ENCODE assay signal across 25 cellular contexts in genomic region chr6:127833336-127833735, GRCh38.
DNase-seq lines count a peak whose midpoint lies in the region; ATAC-seq and TF ChIP-seq lines count a peak whose summit lies in the region.
"Had no signal": no experiment of that assay in that cellular context is flagged by ENCODE, and none has a peak within 500 bp of the region (broad histone marks: within the 10 kb centered on the region; RNA-seq: fewer than 3 reads in every experiment).

No MANE protein-coding gene starts in this region.

- no peak overlapping the region for H2BK120ac ChIP-seq in mesendoderm (ENCODE audit: low read depth, low read length)

- H3K27ac Mint-ChIP-seq in activated CD8-positive, alpha-beta T cell treated with anti-CD3 and anti-CD28 coated beads for 36 hours, result peak overlapping the region; percentile 38
- H3K27ac Mint-ChIP-seq in activated CD8-positive, alpha-beta T cell treated with anti-CD3 and anti-CD28 coated beads, Interleukin-2, amount 10 ng/mL, durations not matched to agents 7 days and 5 days, result no peak overlapping the region

- CTCF ChIA-PET in activated CD8-positive, alpha-beta T cell treated with anti-CD3 and anti-CD28 coated beads for 36 hours (lab: Charles Lee), result interaction anchor here (0.8 kb wide), 1 partner anchor 22 kb away, joined by 3 read pairs; no protein-coding TSS in a partner anchor
- CTCF ChIA-PET in activated CD8-positive, alpha-beta T cell treated with anti-CD3 and anti-CD28 coated beads, Interleukin-2, amount 10 ng/mL, durations not matched to agents 7 days and 5 days (lab: Charles Lee), result interaction anchor here (1.3 to 1.5 kb wide), 2 partner anchors 97 to 495 kb away, joined by 3 to 5 read pairs; no protein-coding TSS in a partner anchor

- H3K36me3 ChIP-seq in mesendoderm (ENCODE audit: control insufficient read depth, insufficient read depth, low read length) (no peaks in the 10 kb centered on the region), adrenal gland (replicated peaks in 1 of 2) (no peaks in the 10 kb centered on the region)
- H3K36me3 ChIP-seq: SJSA1 had no signal

- H3K27me3 ChIP-seq in mesendoderm (ENCODE audit: insufficient read depth, low read length, poor library complexity) (no peaks in the 10 kb centered on the region), adrenal gland (no peaks in the 10 kb centered on the region)
- H3K27me3 ChIP-seq: SJSA1 had no signal

- H3K79me1 ChIP-seq in mesendoderm (ENCODE audit: low read length), result no peaks in the 10 kb centered on the region

- peaks cover 2% of the 10 kb centered on the region for H3K9me3 Mint-ChIP-seq in activated CD8-positive, alpha-beta T cell treated with anti-CD3 and anti-CD28 coated beads for 36 hours
- no peaks in the 10 kb centered on the region for H3K9me3 Mint-ChIP-seq in activated CD8-positive, alpha-beta T cell treated with anti-CD3 and anti-CD28 coated beads, Interleukin-2, amount 10 ng/mL, durations not matched to agents 7 days and 5 days (ENCODE audit: insufficient read depth)
- H3K9me3 Mint-ChIP-seq: CD8-positive, alpha-beta memory T cell; IgD-negative memory B cell had no signal

- H2BK15ac ChIP-seq in mesendoderm (replicated peaks; ENCODE audit: low read depth), result no peak overlapping the region

- H3K4me1 Mint-ChIP-seq in activated CD8-positive, alpha-beta T cell treated with anti-CD3 and anti-CD28 coated beads for 36 hours (ENCODE audit: low read depth), result peaks cover 50% of the 10 kb centered on the region
- H3K4me1 Mint-ChIP-seq in activated CD8-positive, alpha-beta T cell treated with anti-CD3 and anti-CD28 coated beads, Interleukin-2, amount 10 ng/mL, durations not matched to agents 7 days and 5 days (ENCODE audit: low read depth), result peaks cover 14% of the 10 kb centered on the region
- H3K4me1 Mint-ChIP-seq: IgD-negative memory B cell had no signal

- TF ChIP-seq POLR2A in adrenal gland (IDR thresholded peaks at IDR 0.05), result no peak

- H4K5ac ChIP-seq in mesendoderm (ENCODE audit: low read length), result no peak overlapping the region

- H3K18ac ChIP-seq in mesendoderm (ENCODE audit: low read length), result no peak overlapping the region

- no peak for ATAC-seq in activated CD8-positive, alpha-beta T cell treated with anti-CD3 and anti-CD28 coated beads for 36 hours
- ATAC-seq in activated CD8-positive, alpha-beta T cell treated with anti-CD3 and anti-CD28 coated beads, Interleukin-2, amount 10 ng/mL, durations not matched to agents 7 days and 5 days, result no peak
- ATAC-seq: HCT116, Right ventricle myocardium inferior had no signal

- H3K23ac ChIP-seq in mesendoderm (ENCODE audit: low read length), result no peak overlapping the region

- H3K4me3 ChIP-seq in mesendoderm (ENCODE audit: low read length), result no peak overlapping the region
- no peak overlapping the region for H3K4me3 ChIP-seq in adrenal gland
- H3K4me3 ChIP-seq: PC-9, SJSA1 had no signal

- H3K36me3 Mint-ChIP-seq in activated CD8-positive, alpha-beta T cell treated with anti-CD3 and anti-CD28 coated beads for 36 hours (ENCODE audit: low read depth), result peaks cover 60% of the 10 kb centered on the region
- H3K36me3 Mint-ChIP-seq in activated CD8-positive, alpha-beta T cell treated with anti-CD3 and anti-CD28 coated beads, Interleukin-2, amount 10 ng/mL, durations not matched to agents 7 days and 5 days (ENCODE audit: low read depth), result peaks cover 65% of the 10 kb centered on the region
- H3K36me3 Mint-ChIP-seq: IgD-negative memory B cell had no signal

- DNase-seq in activated CD8-positive, alpha-beta T cell treated with anti-CD3 and anti-CD28 coated beads for 36 hours, result no peak
- DNase-seq in activated CD8-positive, alpha-beta T cell treated with anti-CD3 and anti-CD28 coated beads, Interleukin-2, amount 10 ng/mL, durations not matched to agents 7 days and 5 days, result no peak
- peak; percentile 28 for DNase-seq in ELR (ENCODE audit: low read depth)
- peak; percentile 4 for DNase-seq in mesendoderm
- no peak for DNase-seq in SHP77 treated with DMSO at 0.1 percent for 48 hours (lab: John Stamatoyannopoulos, UW)
- DNase-seq in AG08396 (ENCODE audit: low spot score), result no peak
- no peak for DNase-seq in adrenal gland
- DNase-seq: C1 segment of cervical spinal cord; CD8-positive, alpha-beta memory T cell; DMS 273 treated with DMSO at 0.1 percent for 48 hours; DMS79; NCI-H1048; NCI-H1417; NCI-H1694; NCI-H2029 treated with DMSO at 0.1 percent for 48 hours; NCI-H446 treated with DMSO at 0.1 percent for 48 hours; NCI-H526; NCI-H82; NK-92 treated with Interleukin-12 subunit alpha and Interleukin-12 subunit beta, amount 100 ng/mL, for 24 hours; PC-9 had no signal

- H3K4me3 Mint-ChIP-seq in activated CD8-positive, alpha-beta T cell treated with anti-CD3 and anti-CD28 coated beads for 36 hours, result no peak overlapping the region
- no peak overlapping the region for H3K4me3 Mint-ChIP-seq in activated CD8-positive, alpha-beta T cell treated with anti-CD3 and anti-CD28 coated beads, Interleukin-2, amount 10 ng/mL, durations not matched to agents 7 days and 5 days
- H3K4me3 Mint-ChIP-seq: IgD-negative memory B cell had no signal

- H3K4me2 ChIP-seq in mesendoderm (ENCODE audit: low read length), result no peak overlapping the region
- H3K4me2 ChIP-seq: KMS-11, PC-9 had no signal

- H3K9ac ChIP-seq in mesendoderm (ENCODE audit: low read length), result no peak overlapping the region
- H3K9ac ChIP-seq: KMS-11 had no signal

- H3K56ac ChIP-seq in mesendoderm (ENCODE audit: low read length), result no peak overlapping the region

- intact Hi-C loops in activated CD8-positive, alpha-beta T cell treated with anti-CD3 and anti-CD28 coated beads for 36 hours (cut with micrococcal nuclease), result no loop called here
- intact Hi-C loops in adrenal gland (cut with DNase I), result no loop called here

- H4K8ac ChIP-seq in mesendoderm (ENCODE audit: low read depth, low read length), result no peak overlapping the region

- H3K27ac ChIP-seq in mesendoderm (ENCODE audit: low read depth, low read length) (no peak overlapping the region), adrenal gland (no peak overlapping the region)
- H3K27ac ChIP-seq: KMS-11, PC-9, SJSA1 had no signal

- H3K4ac ChIP-seq in mesendoderm (ENCODE audit: low read depth, low read length), result no peak overlapping the region

- H3K9me3 ChIP-seq in adrenal gland (replicated peaks in 1 of 3), result no peaks in the 10 kb centered on the region
- H3K9me3 ChIP-seq: SJSA1 had no signal

- H3K4me1 ChIP-seq in mesendoderm (ENCODE audit: control insufficient read depth, low read depth, low read length) (no peaks in the 10 kb centered on the region), adrenal gland (replicated peaks in 1 of 2) (no peaks in the 10 kb centered on the region)
- H3K4me1 ChIP-seq: SJSA1 had no signal

- no peaks in the 10 kb centered on the region for H3K79me2 ChIP-seq in mesendoderm (ENCODE audit: control insufficient read depth, insufficient read depth, low read length)

- no peak overlapping the region for H2AK5ac ChIP-seq in mesendoderm (ENCODE audit: low read length)

- H3K27me3 Mint-ChIP-seq in activated CD8-positive, alpha-beta T cell treated with anti-CD3 and anti-CD28 coated beads for 36 hours, result no peaks in the 10 kb centered on the region
- no peaks in the 10 kb centered on the region for H3K27me3 Mint-ChIP-seq in activated CD8-positive, alpha-beta T cell treated with anti-CD3 and anti-CD28 coated beads, Interleukin-2, amount 10 ng/mL, durations not matched to agents 7 days and 5 days (ENCODE audit: low read depth)
- H3K27me3 Mint-ChIP-seq: CD8-positive, alpha-beta memory T cell; IgD-negative memory B cell had no signal

- no peak for TF ChIP-seq CTCF in activated CD8-positive, alpha-beta T cell treated with anti-CD3 and anti-CD28 coated beads for 36 hours (IDR thresholded peaks at IDR 0.05)
- no peak for TF ChIP-seq CTCF in adrenal gland (IDR thresholded peaks at IDR 0.05)

- H2BK5ac ChIP-seq in mesendoderm (ENCODE audit: low read length), result no peak overlapping the region

- POLR2A ChIA-PET in activated CD8-positive, alpha-beta T cell treated with anti-CD3 and anti-CD28 coated beads for 36 hours (lab: Charles Lee), result interaction anchor here (1.0 to 1.2 kb wide), 2 partner anchors 9 to 31 kb away, joined by 3 read pairs; no protein-coding TSS in a partner anchor
- POLR2A ChIA-PET in activated CD8-positive, alpha-beta T cell treated with anti-CD3 and anti-CD28 coated beads, Interleukin-2, amount 10 ng/mL, durations not matched to agents 7 days and 5 days (lab: Charles Lee), result no interaction called here

Comparison
In these comparisons a context has a peak if more than half of its experiments do, and no peak if none do; other contexts are left out.
1. DNase-seq: peak in ELR (single experiment) and mesendoderm (single experiment); none in activated CD8-positive, alpha-beta T cell treated with anti-CD3 and anti-CD28 coated beads for 36 hours (single experiment), activated CD8-positive, alpha-beta T cell treated with anti-CD3 and anti-CD28 coated beads, Interleukin-2, amount 10 ng/mL, durations not matched to agents 7 days and 5 days (single experiment), SHP77 treated with DMSO at 0.1 percent for 48 hours (single experiment), AG08396 (single experiment) and adrenal gland (0 of 7).